Comparison of ENCODE assay signal across 1 cellular context in the genomic region with DNA sequence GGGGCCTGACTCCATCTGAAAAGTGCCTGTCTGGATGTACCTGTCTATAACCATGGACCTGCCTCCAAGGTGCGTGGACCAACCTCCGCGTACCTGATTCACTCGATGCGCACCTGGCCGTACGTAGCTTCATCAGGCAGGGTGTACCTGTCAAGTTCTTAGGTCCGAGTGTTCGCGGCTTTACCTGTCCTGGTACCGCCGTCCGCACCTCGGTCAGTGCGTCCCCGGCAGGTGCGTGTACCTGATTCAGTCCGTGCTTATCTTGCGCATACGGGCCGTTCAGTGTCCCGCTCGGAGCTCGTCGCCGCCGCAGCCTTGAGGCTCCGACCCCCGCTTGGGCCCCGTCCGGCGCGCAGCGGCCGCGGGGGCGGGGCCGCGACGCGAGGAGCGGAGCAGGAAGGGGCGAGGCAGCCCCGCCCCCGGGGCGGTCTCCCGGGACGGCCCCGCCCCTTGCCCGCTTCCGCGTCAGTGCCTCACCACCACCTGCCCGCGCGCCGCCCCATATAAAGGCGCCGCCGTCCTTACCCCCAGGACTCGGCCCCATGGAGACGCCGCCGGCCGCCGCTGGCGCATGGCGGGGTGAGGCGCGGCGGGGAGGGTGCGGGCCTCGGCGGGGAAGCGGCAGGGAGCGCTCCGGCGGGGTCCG.
A peak's percentile ranks its signal among the peaks of the same experiment; 100 is the strongest.
TF ChIP-seq lines count a peak whose summit lies in the region.

Gene ZC3H12A (plus strand): TSS at position 530 of the 646 bp plus-strand sequence. CDS start 917 bp downstream, outside the sequence.

TF ChIP-seq in WTC11, 78 proteins besides CTCF, POLR2A, EP300 and RAD21 (continued from another document):
- TF ChIP-seq FOXP4 (CRISPR knock-in tag; IDR thresholded peaks at IDR 0.05) (peak; percentile 11; the same call in 1 of the 2 replicates), STAT6 (CRISPR knock-in tag; conservative IDR thresholded peaks at IDR 0.05; ENCODE audit: low read depth) (no peak), TEAD4 (CRISPR knock-in tag; IDR thresholded peaks at IDR 0.05) (no peak), FOXK1 (CRISPR knock-in tag; IDR thresholded peaks at IDR 0.05) (peak; percentile 62; the same call in 1 of the 2 replicates), SOX15 (CRISPR knock-in tag; IDR thresholded peaks at IDR 0.05) (no peak), ZNF138 (CRISPR knock-in tag; conservative IDR thresholded peaks at IDR 0.05) (no peak), IRF2 (CRISPR knock-in tag; IDR thresholded peaks at IDR 0.05; ENCODE audit: borderline replicate concordance, low read depth) (no peak), ZNF423 (CRISPR knock-in tag; IDR thresholded peaks at IDR 0.05) (no peak; the same call in 1 of the 2 replicates), JUN (CRISPR knock-in tag; IDR thresholded peaks at IDR 0.05) (no peak), NR1H2 (CRISPR knock-in tag; IDR thresholded peaks at IDR 0.05) (no peak), TP53 (CRISPR knock-in tag; IDR thresholded peaks at IDR 0.05) (no peak), ZNF416 (CRISPR knock-in tag; IDR thresholded peaks at IDR 0.05) (no peak), EMX1 (CRISPR knock-in tag; IDR thresholded peaks at IDR 0.05) (no peak), ARID4B (CRISPR knock-in tag; IDR thresholded peaks at IDR 0.05; ENCODE audit: borderline replicate concordance) (no peak), E2F4 (CRISPR knock-in tag; IDR thresholded peaks at IDR 0.05; ENCODE audit: borderline replicate concordance, low read depth) (no peak; the same call in 1 of the 2 replicates), ZNF232 (CRISPR knock-in tag; IDR thresholded peaks at IDR 0.05) (no peak), KAT7 (CRISPR knock-in tag; IDR thresholded peaks at IDR 0.05; ENCODE audit: borderline replicate concordance) (no peak; the same call in 1 of the 2 replicates), GABPB1 (CRISPR knock-in tag; IDR thresholded peaks at IDR 0.05) (no peak), GRHL2 (CRISPR knock-in tag; IDR thresholded peaks at IDR 0.05; ENCODE audit: insufficient replicate concordance, severe bottlenecking) (no peak), SMAD3 (CRISPR knock-in tag; IDR thresholded peaks at IDR 0.05; ENCODE audit: borderline replicate concordance) (no peak), AR (CRISPR knock-in tag; IDR thresholded peaks at IDR 0.05) (no peak), ATF3 (CRISPR knock-in tag; conservative IDR thresholded peaks at IDR 0.05) (no peak), NFE2L1 (CRISPR knock-in tag; IDR thresholded peaks at IDR 0.05) (no peak), CBFB (CRISPR knock-in tag; IDR thresholded peaks at IDR 0.05; ENCODE audit: low read depth) (no peak), ZNF121 (CRISPR knock-in tag; IDR thresholded peaks at IDR 0.05) (no peak), SP1 (CRISPR knock-in tag; conservative IDR thresholded peaks at IDR 0.05) (peak; percentile 90)
- TF ChIP-seq, protein P1, sequence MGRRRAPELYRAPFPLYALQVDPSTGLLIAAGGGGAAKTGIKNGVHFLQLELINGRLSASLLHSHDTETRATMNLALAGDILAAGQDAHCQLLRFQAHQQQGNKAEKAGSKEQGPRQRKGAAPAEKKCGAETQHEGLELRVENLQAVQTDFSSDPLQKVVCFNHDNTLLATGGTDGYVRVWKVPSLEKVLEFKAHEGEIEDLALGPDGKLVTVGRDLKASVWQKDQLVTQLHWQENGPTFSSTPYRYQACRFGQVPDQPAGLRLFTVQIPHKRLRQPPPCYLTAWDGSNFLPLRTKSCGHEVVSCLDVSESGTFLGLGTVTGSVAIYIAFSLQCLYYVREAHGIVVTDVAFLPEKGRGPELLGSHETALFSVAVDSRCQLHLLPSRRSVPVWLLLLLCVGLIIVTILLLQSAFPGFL (CRISPR knock-in tag; IDR thresholded peaks at IDR 0.05; ENCODE audit: borderline replicate concordance), result no peak
- TF ChIP-seq, protein P2, sequence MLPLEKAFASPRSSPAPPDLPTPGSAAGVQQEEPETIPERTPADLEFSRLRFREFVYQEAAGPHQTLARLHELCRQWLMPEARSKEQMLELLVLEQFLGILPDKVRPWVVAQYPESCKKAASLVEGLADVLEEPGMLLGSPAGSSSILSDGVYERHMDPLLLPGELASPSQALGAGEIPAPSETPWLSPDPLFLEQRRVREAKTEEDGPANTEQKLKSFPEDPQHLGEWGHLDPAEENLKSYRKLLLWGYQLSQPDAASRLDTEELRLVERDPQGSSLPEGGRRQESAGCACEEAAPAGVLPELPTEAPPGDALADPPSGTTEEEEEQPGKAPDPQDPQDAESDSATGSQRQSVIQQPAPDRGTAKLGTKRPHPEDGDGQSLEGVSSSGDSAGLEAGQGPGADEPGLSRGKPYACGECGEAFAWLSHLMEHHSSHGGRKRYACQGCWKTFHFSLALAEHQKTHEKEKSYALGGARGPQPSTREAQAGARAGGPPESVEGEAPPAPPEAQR (CRISPR knock-in tag; IDR thresholded peaks at IDR 0.05), result no peak
- TF ChIP-seq, protein P3, sequence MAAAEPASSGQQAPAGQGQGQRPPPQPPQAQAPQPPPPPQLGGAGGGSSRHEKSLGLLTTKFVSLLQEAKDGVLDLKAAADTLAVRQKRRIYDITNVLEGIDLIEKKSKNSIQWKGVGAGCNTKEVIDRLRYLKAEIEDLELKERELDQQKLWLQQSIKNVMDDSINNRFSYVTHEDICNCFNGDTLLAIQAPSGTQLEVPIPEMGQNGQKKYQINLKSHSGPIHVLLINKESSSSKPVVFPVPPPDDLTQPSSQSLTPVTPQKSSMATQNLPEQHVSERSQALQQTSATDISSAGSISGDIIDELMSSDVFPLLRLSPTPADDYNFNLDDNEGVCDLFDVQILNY (CRISPR knock-in tag; IDR thresholded peaks at IDR 0.05), result peak; percentile 31; the same call in 1 of the 2 replicates
TF ChIP-seq in WTC11: peak in this region for 8.
